Comparison of ENCODE assay signal across 19 cellular contexts in the genomic region with DNA sequence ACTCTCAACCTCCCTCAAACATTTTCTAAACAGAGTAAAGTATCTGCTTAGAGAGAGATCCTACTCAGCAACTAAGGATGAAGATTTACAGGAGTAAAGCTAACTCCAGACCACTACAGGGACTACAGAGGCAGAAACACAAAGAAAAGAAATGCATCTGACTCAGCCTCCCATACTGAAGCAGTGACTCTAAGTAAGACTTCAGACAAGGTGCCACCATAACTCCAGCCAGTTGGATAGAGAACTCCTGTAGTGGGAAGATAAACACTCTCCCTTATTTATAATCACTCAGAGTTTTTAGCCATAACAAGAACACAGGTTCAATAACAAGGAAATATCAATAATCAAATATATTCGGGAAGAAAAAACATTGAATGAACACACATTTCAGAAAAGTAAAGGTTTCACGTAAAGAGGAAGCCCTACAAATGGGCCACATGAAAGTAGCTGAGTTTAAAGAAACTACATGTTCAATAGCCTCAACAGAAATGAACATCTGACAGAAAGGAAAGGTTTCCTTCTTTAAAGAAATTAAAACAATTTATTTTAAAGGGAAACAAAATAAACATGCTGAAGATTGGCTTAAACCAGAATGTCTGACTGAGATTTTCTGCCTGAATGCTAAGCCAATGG.
DNase-seq lines count a peak whose midpoint lies in the region; ATAC-seq and TF ChIP-seq lines count a peak whose summit lies in the region.
"Had no signal": no experiment of that assay in that cellular context is flagged by ENCODE, and none has a peak within 500 bp of the region (broad histone marks: within the 10 kb centered on the region; RNA-seq: fewer than 3 reads in every experiment).

No MANE protein-coding gene starts in this region.

- H3K79me2 ChIP-seq in MM.1S (ENCODE audit: low read length), result no peaks in the 10 kb centered on the region
- H3K79me2 ChIP-seq: hepatocyte had no signal

- no peaks in the 10 kb centered on the region for H4K20me1 ChIP-seq in MM.1S (ENCODE audit: insufficient read depth, low read length)

- H2AFZ ChIP-seq in MM.1S (ENCODE audit: low read length), result peak overlapping the region; percentile 62
- H2AFZ ChIP-seq: hepatocyte had no signal

- H3K9ac ChIP-seq in MM.1S (ENCODE audit: low read length), result no peak overlapping the region; the same call in 1 of the 2 replicates

- H3K36me3 ChIP-seq in MM.1S (replicated peaks; ENCODE audit: insufficient read depth, low read length), result no peaks in the 10 kb centered on the region
- H3K36me3 ChIP-seq: esophagus squamous epithelium, left ventricle myocardium inferior, upper lobe of right lung had no signal

- DNase-seq in MM.1S (no peak), NK-92 (lab: John Stamatoyannopoulos, UW; ENCODE audit: unreplicated experiment) (no peak), germinal center (ENCODE audit: low spot score) (no peak)
- DNase-seq: activated CD4-positive, alpha-beta T cell treated with anti-CD3 and anti-CD28 coated beads, Interleukin-2, amount 50 U/mL, for 1 hour; aorta; esophagus squamous epithelium; left ventricle myocardium inferior; NCI-H187; NCI-H774; T-helper 9 cell; upper lobe of right lung had no signal

- peak overlapping the region; percentile 11; the same call in 1 of the 2 replicates for H3K4me3 ChIP-seq in MM.1S (ENCODE audit: low read length)
- H3K4me3 ChIP-seq: coronary artery, esophagus squamous epithelium, hepatocyte, left ventricle myocardium inferior, upper lobe of right lung had no signal

- H3K27me3 ChIP-seq in MM.1S (replicated peaks; ENCODE audit: insufficient read depth, low read length), result no peaks in the 10 kb centered on the region
- H3K27me3 ChIP-seq: esophagus squamous epithelium, hepatocyte, upper lobe of right lung had no signal

- no peaks in the 10 kb centered on the region for H3K9me2 ChIP-seq in MM.1S (replicated peaks; ENCODE audit: insufficient read depth, low read length)

- H3K4me1 ChIP-seq in MM.1S (ENCODE audit: low read length), result peaks cover 10% of the 10 kb centered on the region
- H3K4me1 ChIP-seq: esophagus squamous epithelium, left ventricle myocardium inferior, upper lobe of right lung had no signal

- ATAC-seq in GM18517 (IDR thresholded peaks at IDR 0.05; ENCODE audit: unreplicated experiment), result peak; percentile 39
- ATAC-seq in GM21367 (IDR thresholded peaks at IDR 0.05; ENCODE audit: unreplicated experiment), result peak; percentile 24
- peak; percentile 47 for ATAC-seq in HG02870 (IDR thresholded peaks at IDR 0.05; ENCODE audit: unreplicated experiment)
- no peak for ATAC-seq in HG03571 (IDR thresholded peaks at IDR 0.05; ENCODE audit: unreplicated experiment)
- no peak for ATAC-seq in HG03039 (IDR thresholded peaks at IDR 0.05; ENCODE audit: unreplicated experiment)
- ATAC-seq: Right ventricle myocardium inferior, upper lobe of right lung had no signal

- H3K27ac ChIP-seq in MM.1S (ENCODE audit: low read length), result peak overlapping the region; percentile 39; the same call in 1 of the 2 replicates
- H3K27ac ChIP-seq: coronary artery, esophagus squamous epithelium, hepatocyte, left ventricle myocardium inferior, upper lobe of right lung had no signal

- H3K9me3 ChIP-seq in MM.1S (replicated peaks; ENCODE audit: insufficient read depth, low read length), result no peaks in the 10 kb centered on the region
- H3K9me3 ChIP-seq: esophagus squamous epithelium, left ventricle myocardium inferior, upper lobe of right lung had no signal

- peak overlapping the region; percentile 50 for H3K4me2 ChIP-seq in MM.1S (ENCODE audit: low read depth, low read length)
- H3K4me2 ChIP-seq: hepatocyte had no signal

- TF ChIP-seq CTCF in MM.1S (IDR thresholded peaks at IDR 0.05; ENCODE audit: low read length), result no peak

- H3F3A ChIP-seq in MM.1S (ENCODE audit: insufficient read depth, low read length), result peaks cover 6% of the 10 kb centered on the region; the same call in 1 of the 2 replicates

Comparison
In these comparisons a context has a peak if more than half of its experiments do, and no peak if none do; other contexts are left out.
1. ATAC-seq: peak in GM18517 (single experiment), GM21367 (single experiment) and HG02870 (single experiment); none in HG03571 (single experiment) and HG03039 (single experiment).